ENCODE assay signal across 19 cellular contexts in genomic region chr3:102466001-102466400, GRCh38. TPM values are rescaled to one million over a fixed set of nuclear protein-coding genes. Genes with fewer than 3 reads are reported as not detected.
DNase-seq lines count a peak whose midpoint lies in the region; ATAC-seq and TF ChIP-seq lines count a peak whose summit lies in the region.
"Had no signal": no experiment of that assay in that cellular context is flagged by ENCODE, and none has a peak within 500 bp of the region (broad histone marks: within the 10 kb centered on the region; RNA-seq: fewer than 3 reads in every experiment).

No MANE protein-coding gene starts in this region.

- no peak for ATAC-seq in HG03159 (IDR thresholded peaks at IDR 0.05; ENCODE audit: unreplicated experiment)

- DNase-seq in NCI-H2171 treated with DMSO at 0.1 percent for 48 hours (lab: John Stamatoyannopoulos, UW) (peak; percentile 3), NCI-H2171 (lab: John Stamatoyannopoulos, UW) (no peak), NCI-H82 (lab: John Stamatoyannopoulos, UW) (peak; percentile 67), progenitor cell of endocrine pancreas (ENCODE audit: low spot score, unreplicated experiment) (no peak), cerebellar cortex (ENCODE audit: low spot score) (no peak), nucleus accumbens (lab: John Stamatoyannopoulos, UW) (no peak)
- DNase-seq: activated effector memory CD4-positive, alpha-beta T cell treated with anti-CD3 and anti-CD28 coated beads, Interleukin-2, amount 50 U/mL, for 16 hours; CD8-positive, alpha-beta memory T cell; midbrain; NCI-H1436 treated with DMSO at 0.1 percent for 48 hours; NCI-H774; ovary had no signal

- TF ChIP-seq CTCF in brain (conservative IDR thresholded peaks at IDR 0.05) (peak; percentile 15 to 27), progenitor cell of endocrine pancreas (IDR thresholded peaks at IDR 0.05; ENCODE audit: unreplicated experiment) (peak; percentile 9)

- no peaks in the 10 kb centered on the region for H3K36me3 Mint-ChIP-seq in brain
- H3K36me3 Mint-ChIP-seq in progenitor cell of endocrine pancreas (ENCODE audit: insufficient read depth), result no peaks in the 10 kb centered on the region
- H3K36me3 Mint-ChIP-seq: CD8-positive, alpha-beta memory T cell had no signal

- H3K4me1 Mint-ChIP-seq in brain (no peaks in the 10 kb centered on the region), progenitor cell of endocrine pancreas (ENCODE audit: low read depth) (no peaks in the 10 kb centered on the region)
- H3K4me1 Mint-ChIP-seq: CD8-positive, alpha-beta memory T cell had no signal

- no peaks in the 10 kb centered on the region for H3K9me3 Mint-ChIP-seq in brain
- H3K9me3 Mint-ChIP-seq in progenitor cell of endocrine pancreas (ENCODE audit: low read depth), result peaks cover under 1% of the 10 kb centered on the region
- H3K9me3 Mint-ChIP-seq: stimulated activated naive CD8-positive, alpha-beta T cell treated with anti-CD3 and anti-CD28 coated beads, Interleukin-15, Interleukin-2, amounts not matched to agents 100 ng/mL and 50 ng/mL, for 24 hours had no signal

- H3K27me3 Mint-ChIP-seq in brain (no peaks in the 10 kb centered on the region), progenitor cell of endocrine pancreas (peaks cover 5% of the 10 kb centered on the region)

- no peak overlapping the region for H3K4me3 Mint-ChIP-seq in brain
- H3K4me3 Mint-ChIP-seq in progenitor cell of endocrine pancreas (ENCODE audit: low read depth), result no peak overlapping the region
- H3K4me3 Mint-ChIP-seq: CD8-positive, alpha-beta memory T cell; stimulated activated naive CD8-positive, alpha-beta T cell treated with anti-CD3 and anti-CD28 coated beads, Interleukin-15, Interleukin-2, amounts not matched to agents 100 ng/mL and 50 ng/mL, for 24 hours had no signal

- no peak overlapping the region for H3K27ac Mint-ChIP-seq in brain
- no peak overlapping the region for H3K27ac Mint-ChIP-seq in progenitor cell of endocrine pancreas
- H3K27ac Mint-ChIP-seq: CD8-positive, alpha-beta memory T cell; stimulated activated naive CD8-positive, alpha-beta T cell treated with anti-CD3 and anti-CD28 coated beads, Interleukin-15, Interleukin-2, amounts not matched to agents 100 ng/mL and 50 ng/mL, for 24 hours had no signal

RNA-seq across cellular contexts. Expression of gene ZPLD1, which starts 31.2 kb away (rescaled TPM):
- polyA plus RNA-seq in brain (ENCODE audit: insufficient read depth, low read depth, low replicate concordance), result not detected
- not detected in 2 replicates for total RNA-seq in progenitor cell of endocrine pancreas
- total RNA-seq: A172; CD8-positive, alpha-beta memory T cell; SJSA1; smooth muscle cell had no signal
- polyA plus RNA-seq: CD8-positive, alpha-beta memory T cell; urinary bladder had no signal

Comparison
In these comparisons a context has a peak if more than half of its experiments do, and no peak if none do; other contexts are left out.
1. DNase-seq: peak in NCI-H2171 treated with DMSO at 0.1 percent for 48 hours (single experiment) and NCI-H82 (single experiment); none in NCI-H2171 (single experiment), progenitor cell of endocrine pancreas (single experiment), cerebellar cortex (single experiment) and nucleus accumbens (0 of 56).